Comparison of ENCODE assay signal across 1 cellular context in the genomic region with DNA sequence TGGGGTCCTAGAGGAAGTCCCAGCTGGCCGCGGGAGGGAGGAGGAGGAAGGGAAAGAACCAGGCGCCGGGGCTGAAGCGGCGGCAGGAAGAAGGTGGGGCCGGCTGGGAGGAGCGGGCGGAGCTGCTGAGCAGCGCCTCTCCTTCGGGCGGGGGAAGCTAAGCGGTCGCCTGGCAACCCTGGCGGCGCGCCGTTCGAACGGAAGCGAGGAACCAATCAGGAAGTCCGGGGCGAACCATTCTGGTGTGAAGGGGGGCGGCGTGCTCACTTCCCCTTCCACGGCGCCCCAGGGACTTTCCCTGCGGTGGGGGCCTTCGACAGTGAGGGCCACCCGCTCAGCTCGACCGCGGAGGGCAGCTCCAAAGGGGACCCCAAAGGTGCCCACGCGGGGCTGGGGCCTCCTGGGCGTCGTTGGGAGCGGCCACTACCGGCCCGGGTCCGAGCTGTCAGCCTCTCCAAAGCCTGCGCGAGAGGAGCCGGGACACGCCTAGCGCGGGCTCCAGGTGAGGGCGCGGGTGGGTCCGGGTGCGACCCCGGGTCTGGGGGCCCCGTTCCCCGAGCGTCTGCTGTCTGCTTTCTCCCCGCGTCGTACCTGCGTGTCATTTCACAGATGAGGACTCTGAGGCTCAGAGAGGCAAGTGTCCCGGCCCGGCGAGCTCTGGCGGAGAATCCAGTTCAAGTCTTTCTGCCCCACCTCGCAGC.
TF ChIP-seq lines count a peak whose summit lies in the region.

Gene FAM110A (plus strand): TSS at position 266 of the 701 bp plus-strand sequence. CDS start 11,090 bp downstream, outside the sequence.

TF ChIP-seq in HepG2, 621 proteins besides CTCF, POLR2A, EP300 and RAD21 (continued from another document and continues in another):
- TF ChIP-seq MTERF4 (CRISPR knock-in tag; IDR thresholded peaks at IDR 0.05) (peak; percentile 39; the same call in 1 of the 2 replicates), FOXA1 (IDR thresholded peaks at IDR 0.05) (no peak), FOXA1 (CRISPR knock-in tag; IDR thresholded peaks at IDR 0.05) (no peak), ZNF747 (CRISPR knock-in tag; IDR thresholded peaks at IDR 0.05; ENCODE audit: borderline replicate concordance) (no peak), LBX2 (CRISPR knock-in tag; IDR thresholded peaks at IDR 0.05; ENCODE audit: borderline replicate concordance) (no peak; the same call in 1 of the 2 replicates), ZEB1 (IDR thresholded peaks at IDR 0.05; ENCODE audit: insufficient replicate concordance, low read depth) (no peak), RARA (CRISPR knock-in tag; IDR thresholded peaks at IDR 0.05) (0 out of 2 replicates have a peak, but pooled peaks have one; percentile 6), MTF1 (CRISPR knock-in tag; IDR thresholded peaks at IDR 0.05) (no peak), ZNF441 (CRISPR knock-in tag; IDR thresholded peaks at IDR 0.05; ENCODE audit: borderline replicate concordance) (peak; percentile 70; the same call in 1 of the 2 replicates), NR1H2 (CRISPR knock-in tag; IDR thresholded peaks at IDR 0.05; ENCODE audit: borderline replicate concordance, low read depth) (no peak), IKZF1 (IDR thresholded peaks at IDR 0.05) (no peak), HNRNPK (IDR thresholded peaks at IDR 0.05; ENCODE audit: low read depth, low read length, poor library complexity, severe bottlenecking) (peak; percentile 58), SMAD9 (CRISPR knock-in tag; IDR thresholded peaks at IDR 0.05) (no peak; the same call in 1 of the 2 replicates), MIER3 (CRISPR knock-in tag; IDR thresholded peaks at IDR 0.05; ENCODE audit: borderline replicate concordance) (peak; percentile 33; the same call in 1 of the 2 replicates), LCORL (IDR thresholded peaks at IDR 0.05) (no peak), LCORL (CRISPR knock-in tag; IDR thresholded peaks at IDR 0.05) (peak; percentile 94), THAP8 (CRISPR knock-in tag; IDR thresholded peaks at IDR 0.05; ENCODE audit: borderline replicate concordance) (0 out of 2 replicates have a peak, but pooled peaks have one; percentile 84), ZNF282 (IDR thresholded peaks at IDR 0.05; ENCODE audit: partially characterized antibody) (no peak), ZNF619 (CRISPR knock-in tag; IDR thresholded peaks at IDR 0.05) (peak; percentile 32; the same call in 1 of the 2 replicates), GATAD2A (CRISPR knock-in tag; IDR thresholded peaks at IDR 0.05) (peak; percentile 39), ZNF510 (CRISPR knock-in tag; IDR thresholded peaks at IDR 0.05; ENCODE audit: low read depth) (peak; percentile 88; the same call in 1 of the 2 replicates), ZNF232 (CRISPR knock-in tag; IDR thresholded peaks at IDR 0.05; ENCODE audit: borderline replicate concordance) (no peak), POLR2AphosphoS5 (IDR thresholded peaks at IDR 0.05; ENCODE audit: low read depth, low read length) (no peak), MYC (CRISPR knock-in tag; IDR thresholded peaks at IDR 0.05; ENCODE audit: borderline replicate concordance) (peak; percentile 89), ZNF775 (CRISPR knock-in tag; IDR thresholded peaks at IDR 0.05; ENCODE audit: borderline replicate concordance) (no peak), ZNF550 (CRISPR knock-in tag; IDR thresholded peaks at IDR 0.05; ENCODE audit: borderline replicate concordance) (peak; percentile 42; the same call in 1 of the 2 replicates), SOX13 (IDR thresholded peaks at IDR 0.05) (no peak), SOX13 (CRISPR knock-in tag; conservative IDR thresholded peaks at IDR 0.05 in 1 of 2, IDR thresholded peaks at IDR 0.05 in 1 of 2) (no peak), NRL (CRISPR knock-in tag; IDR thresholded peaks at IDR 0.05; ENCODE audit: borderline replicate concordance) (peak; percentile 83; the same call in 1 of the 2 replicates), ZFP90 (CRISPR knock-in tag; IDR thresholded peaks at IDR 0.05; ENCODE audit: borderline replicate concordance) (peak; percentile 73; the same call in 1 of the 2 replicates), HNRNPLL (IDR thresholded peaks at IDR 0.05; ENCODE audit: low read depth, low read length, poor library complexity, severe bottlenecking) (peak; percentile 76), ZNF605 (CRISPR knock-in tag; IDR thresholded peaks at IDR 0.05) (peak; percentile 36; the same call in 1 of the 2 replicates), ATAD3A (CRISPR knock-in tag; IDR thresholded peaks at IDR 0.05) (no peak), ZNF704 (CRISPR knock-in tag; IDR thresholded peaks at IDR 0.05; ENCODE audit: borderline replicate concordance) (peak; percentile 66; the same call in 1 of the 2 replicates), ZNF264 (CRISPR knock-in tag; IDR thresholded peaks at IDR 0.05) (peak; percentile 72; the same call in 1 of the 2 replicates), ZNF614 (CRISPR knock-in tag; IDR thresholded peaks at IDR 0.05; ENCODE audit: borderline replicate concordance) (peak; percentile 76; the same call in 1 of the 2 replicates), NR2C2 (CRISPR knock-in tag; IDR thresholded peaks at IDR 0.05; ENCODE audit: borderline replicate concordance) (0 out of 2 replicates have a peak, but pooled peaks have one; percentile 51), ZBTB3 (CRISPR knock-in tag; IDR thresholded peaks at IDR 0.05; ENCODE audit: borderline replicate concordance, low read depth) (no peak), JUNB (CRISPR knock-in tag; IDR thresholded peaks at IDR 0.05; ENCODE audit: borderline replicate concordance) (no peak), ZNF142 (CRISPR knock-in tag; IDR thresholded peaks at IDR 0.05) (0 out of 2 replicates have a peak, but pooled peaks have one; percentile 54), ZNF17 (CRISPR knock-in tag; IDR thresholded peaks at IDR 0.05) (no peak), SCMH1 (CRISPR knock-in tag; IDR thresholded peaks at IDR 0.05; ENCODE audit: borderline replicate concordance) (no peak), SNAI1 (CRISPR knock-in tag; IDR thresholded peaks at IDR 0.05; ENCODE audit: borderline replicate concordance) (no peak; the same call in 1 of the 2 replicates), ISX (CRISPR knock-in tag; conservative IDR thresholded peaks at IDR 0.05) (no peak), ZBTB21 (CRISPR knock-in tag; IDR thresholded peaks at IDR 0.05) (no peak)
- TF ChIP-seq, protein P1, sequence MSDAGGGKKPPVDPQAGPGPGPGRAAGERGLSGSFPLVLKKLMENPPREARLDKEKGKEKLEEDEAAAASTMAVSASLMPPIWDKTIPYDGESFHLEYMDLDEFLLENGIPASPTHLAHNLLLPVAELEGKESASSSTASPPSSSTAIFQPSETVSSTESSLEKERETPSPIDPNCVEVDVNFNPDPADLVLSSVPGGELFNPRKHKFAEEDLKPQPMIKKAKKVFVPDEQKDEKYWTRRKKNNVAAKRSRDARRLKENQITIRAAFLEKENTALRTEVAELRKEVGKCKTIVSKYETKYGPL (CRISPR knock-in tag; IDR thresholded peaks at IDR 0.05), result no peak
- TF ChIP-seq, protein P2, sequence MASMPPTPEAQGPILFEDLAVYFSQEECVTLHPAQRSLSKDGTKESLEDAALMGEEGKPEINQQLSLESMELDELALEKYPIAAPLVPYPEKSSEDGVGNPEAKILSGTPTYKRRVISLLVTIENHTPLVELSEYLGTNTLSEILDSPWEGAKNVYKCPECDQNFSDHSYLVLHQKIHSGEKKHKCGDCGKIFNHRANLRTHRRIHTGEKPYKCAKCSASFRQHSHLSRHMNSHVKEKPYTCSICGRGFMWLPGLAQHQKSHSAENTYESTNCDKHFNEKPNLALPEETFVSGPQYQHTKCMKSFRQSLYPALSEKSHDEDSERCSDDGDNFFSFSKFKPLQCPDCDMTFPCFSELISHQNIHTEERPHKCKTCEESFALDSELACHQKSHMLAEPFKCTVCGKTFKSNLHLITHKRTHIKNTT (CRISPR knock-in tag; IDR thresholded peaks at IDR 0.05), result peak; percentile 96; the same call in 1 of the 2 replicates
- TF ChIP-seq, protein P3, sequence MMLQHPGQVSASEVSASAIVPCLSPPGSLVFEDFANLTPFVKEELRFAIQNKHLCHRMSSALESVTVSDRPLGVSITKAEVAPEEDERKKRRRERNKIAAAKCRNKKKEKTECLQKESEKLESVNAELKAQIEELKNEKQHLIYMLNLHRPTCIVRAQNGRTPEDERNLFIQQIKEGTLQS (CRISPR knock-in tag; IDR thresholded peaks at IDR 0.05), result no peak
- TF ChIP-seq, protein P4, sequence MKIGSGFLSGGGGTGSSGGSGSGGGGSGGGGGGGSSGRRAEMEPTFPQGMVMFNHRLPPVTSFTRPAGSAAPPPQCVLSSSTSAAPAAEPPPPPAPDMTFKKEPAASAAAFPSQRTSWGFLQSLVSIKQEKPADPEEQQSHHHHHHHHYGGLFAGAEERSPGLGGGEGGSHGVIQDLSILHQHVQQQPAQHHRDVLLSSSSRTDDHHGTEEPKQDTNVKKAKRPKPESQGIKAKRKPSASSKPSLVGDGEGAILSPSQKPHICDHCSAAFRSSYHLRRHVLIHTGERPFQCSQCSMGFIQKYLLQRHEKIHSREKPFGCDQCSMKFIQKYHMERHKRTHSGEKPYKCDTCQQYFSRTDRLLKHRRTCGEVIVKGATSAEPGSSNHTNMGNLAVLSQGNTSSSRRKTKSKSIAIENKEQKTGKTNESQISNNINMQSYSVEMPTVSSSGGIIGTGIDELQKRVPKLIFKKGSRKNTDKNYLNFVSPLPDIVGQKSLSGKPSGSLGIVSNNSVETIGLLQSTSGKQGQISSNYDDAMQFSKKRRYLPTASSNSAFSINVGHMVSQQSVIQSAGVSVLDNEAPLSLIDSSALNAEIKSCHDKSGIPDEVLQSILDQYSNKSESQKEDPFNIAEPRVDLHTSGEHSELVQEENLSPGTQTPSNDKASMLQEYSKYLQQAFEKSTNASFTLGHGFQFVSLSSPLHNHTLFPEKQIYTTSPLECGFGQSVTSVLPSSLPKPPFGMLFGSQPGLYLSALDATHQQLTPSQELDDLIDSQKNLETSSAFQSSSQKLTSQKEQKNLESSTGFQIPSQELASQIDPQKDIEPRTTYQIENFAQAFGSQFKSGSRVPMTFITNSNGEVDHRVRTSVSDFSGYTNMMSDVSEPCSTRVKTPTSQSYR (CRISPR knock-in tag; IDR thresholded peaks at IDR 0.05; ENCODE audit: borderline replicate concordance), result no peak
